Comparison of ENCODE assay signal across 8 cellular contexts in the genomic region with DNA sequence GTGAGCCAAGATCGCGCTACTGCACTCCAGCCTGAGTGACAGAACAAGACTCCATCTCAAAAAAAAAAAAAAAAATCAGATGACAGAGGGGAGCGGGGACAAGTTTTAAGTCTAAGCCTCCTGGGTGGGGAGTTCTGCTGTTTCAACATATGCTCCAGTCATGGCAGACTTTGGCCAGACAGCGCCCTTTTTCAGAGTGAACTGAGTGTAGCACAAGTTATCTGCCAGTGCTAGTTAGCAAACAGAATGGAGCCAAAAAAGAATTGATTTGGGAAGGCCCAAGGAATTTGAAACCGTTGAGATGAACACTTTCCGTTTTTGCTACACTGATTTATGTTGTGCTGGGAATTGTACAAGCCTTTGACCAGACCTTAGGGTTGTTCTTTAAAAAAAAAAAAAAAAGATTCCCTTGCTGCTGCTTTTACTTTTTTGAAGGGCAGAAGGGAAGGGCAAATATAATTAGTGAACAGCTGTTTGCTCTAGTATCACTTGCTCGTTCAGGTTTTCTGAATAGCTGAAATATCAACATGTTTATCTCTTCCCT. TPM values are rescaled to one million over a fixed set of nuclear protein-coding genes. Genes with fewer than 3 reads are reported as not detected.
A peak's percentile ranks its signal among the peaks of the same experiment; 100 is the strongest.
DNase-seq lines count a peak whose midpoint lies in the region; ATAC-seq and TF ChIP-seq lines count a peak whose summit lies in the region.

No MANE protein-coding gene starts in this region.

- no peaks in the 10 kb centered on the region for H3K9me3 Mint-ChIP-seq in effector memory CD8-positive, alpha-beta T cell

- peaks cover 78 to 89% of the 10 kb centered on the region in 2 donors for H3K4me1 Mint-ChIP-seq in effector memory CD8-positive, alpha-beta T cell (ENCODE audit: low read depth in 2 of 2)

- TF ChIP-seq CTCF in C4-2B (conservative IDR thresholded peaks at IDR 0.05), result no peak

- H3K4me3 Mint-ChIP-seq in effector memory CD8-positive, alpha-beta T cell, result no peak overlapping the region

- DNase-seq in NCI-H446 (lab: John Stamatoyannopoulos, UW) (peak; percentile 77 to 91), myocyte (ENCODE audit: low read depth) (peak; percentile 76), HUDEP-2 (lab: John Stamatoyannopoulos, UW; ENCODE audit: unreplicated experiment in 76 of 76) (no peak), globus pallidus (ENCODE audit: low spot score) (no peak)
- no peak for DNase-seq in effector memory CD8-positive, alpha-beta T cell
- no peak for DNase-seq in activated T-cell treated with anti-CD3 and anti-CD28 coated beads, Interleukin-2, amount 50 U/mL, for 1 hour

- ATAC-seq in effector memory CD8-positive, alpha-beta T cell (replicated peaks), result no peak
- no peak for ATAC-seq in GM18517 (IDR thresholded peaks at IDR 0.05; ENCODE audit: unreplicated experiment)

- 0 out of 2 replicates have a peak overlapping the region, but pooled peaks have one; percentile 2 for H3K27ac ChIP-seq in C4-2B

- peaks cover 28% of the 10 kb centered on the region for H3K36me3 Mint-ChIP-seq in effector memory CD8-positive, alpha-beta T cell (ENCODE audit: insufficient read depth)

- H3K27me3 Mint-ChIP-seq in effector memory CD8-positive, alpha-beta T cell, result no peaks in the 10 kb centered on the region

- H3K27ac Mint-ChIP-seq in effector memory CD8-positive, alpha-beta T cell, result peak overlapping the region; percentile 90 to 95

RNA-seq across cellular contexts. Expression of a gene that starts 5.7 kb away (rescaled TPM):
- total RNA-seq in myocyte, result 350 and 441 TPM in 2 replicates
- 758 TPM for polyA plus RNA-seq in myocyte (2012)

RNA-seq across cellular contexts. Expression of a gene that starts 34.1 kb away (rescaled TPM):
- total RNA-seq in myocyte, result 228 and 269 TPM in 2 replicates
- 276 TPM for polyA plus RNA-seq in myocyte (2012)

RNA-seq across cellular contexts. Expression of a gene that starts 35.3 kb away (rescaled TPM):
- 0.13 and 0.57 TPM in 2 replicates for total RNA-seq in myocyte
- 1.4 TPM for polyA plus RNA-seq in myocyte (2012)

Comparison
In these comparisons a context has a peak if more than half of its experiments do, and no peak if none do; other contexts are left out.
1. DNase-seq: peak in NCI-H446 (2 of 2) and myocyte (single experiment); none in effector memory CD8-positive, alpha-beta T cell (0 of 3), HUDEP-2 (0 of 76), globus pallidus (single experiment) and activated T-cell treated with anti-CD3 and anti-CD28 coated beads, Interleukin-2, amount 50 U/mL, for 1 hour (single experiment).